Comparison of ENCODE assay signal across 8 cellular contexts in genomic region chr1:85027242-85027983, GRCh38. TPM values are rescaled to one million over a fixed set of nuclear protein-coding genes. Genes with fewer than 3 reads are reported as not detected.
DNase-seq lines count a peak whose midpoint lies in the region; ATAC-seq and TF ChIP-seq lines count a peak whose summit lies in the region.

No MANE protein-coding gene starts in this region.

- no peak overlapping the region for H3K4me2 ChIP-seq in Loucy (ENCODE audit: low read depth, low read length, poor library complexity, severe bottlenecking)

- no peaks in the 10 kb centered on the region for H3K27me3 ChIP-seq in Loucy (ENCODE audit: insufficient read depth, low read length, poor library complexity, severe bottlenecking)
- no peaks in the 10 kb centered on the region for H3K27me3 ChIP-seq in ascending aorta
- no peaks in the 10 kb centered on the region for H3K27me3 ChIP-seq in gastrocnemius medialis

- H2AFZ ChIP-seq in Loucy (ENCODE audit: low read length), result peak overlapping the region; percentile 60

- H3F3A ChIP-seq in Loucy (ENCODE audit: low read depth), result no peaks in the 10 kb centered on the region

- no peak for TF ChIP-seq POLR2A in gastrocnemius medialis (IDR thresholded peaks at IDR 0.05)

- H3K27ac ChIP-seq in ascending aorta (no peak overlapping the region), gastrocnemius medialis (no peak overlapping the region)

- H3K9me3 Mint-ChIP-seq in chondrocyte (ENCODE audit: low read depth), result no peaks in the 10 kb centered on the region
- H3K9me3 Mint-ChIP-seq in stimulated activated memory B cell treated with anti-CD40 and anti-IgM and Interleukin-4, amounts not matched to agents 10 μg/mL and 1 μg/mL and 100 μg/mL, for 72 hours, result no peaks in the 10 kb centered on the region

- no peak overlapping the region for H3K4me3 ChIP-seq in Loucy (ENCODE audit: low read length, poor library complexity, severe bottlenecking)
- no peak overlapping the region for H3K4me3 ChIP-seq in ascending aorta
- no peak overlapping the region for H3K4me3 ChIP-seq in gastrocnemius medialis

- no peaks in the 10 kb centered on the region for H3K4me1 Mint-ChIP-seq in chondrocyte (ENCODE audit: low read depth)
- H3K4me1 Mint-ChIP-seq in stimulated activated memory B cell treated with anti-CD40 and anti-IgM and Interleukin-4, amounts not matched to agents 10 μg/mL and 1 μg/mL and 100 μg/mL, for 72 hours, result peaks cover 7% of the 10 kb centered on the region

- in situ Hi-C loops in gastrocnemius medialis (cut with MboI; ENCODE audit: low sequenced_read_pairs in 4 of 4), result no loop called here

- no peaks in the 10 kb centered on the region for H3K79me2 ChIP-seq in Loucy (ENCODE audit: insufficient read depth, low read length)

- no peaks in the 10 kb centered on the region for H4K20me1 ChIP-seq in Loucy (ENCODE audit: insufficient read depth, low read length, poor library complexity, severe bottlenecking)

- no peaks in the 10 kb centered on the region for H3K4me1 ChIP-seq in Loucy (ENCODE audit: insufficient read depth, low read length, poor library complexity, severe bottlenecking)
- H3K4me1 ChIP-seq in ascending aorta, result no peaks in the 10 kb centered on the region
- no peaks in the 10 kb centered on the region for H3K4me1 ChIP-seq in gastrocnemius medialis

- no peaks in the 10 kb centered on the region for H3K9me3 ChIP-seq in Loucy (ENCODE audit: insufficient read depth, low read depth, low read length)
- H3K9me3 ChIP-seq in ascending aorta, result no peaks in the 10 kb centered on the region
- no peaks in the 10 kb centered on the region for H3K9me3 ChIP-seq in gastrocnemius medialis

- H3K36me3 ChIP-seq in Loucy (ENCODE audit: insufficient read depth, low read length) (no peaks in the 10 kb centered on the region), ascending aorta (no peaks in the 10 kb centered on the region), gastrocnemius medialis (no peaks in the 10 kb centered on the region)

- no peak overlapping the region for H3K27ac Mint-ChIP-seq in chondrocyte (ENCODE audit: unreplicated experiment)
- peak overlapping the region; percentile 47 for H3K27ac Mint-ChIP-seq in stimulated activated memory B cell treated with anti-CD40 and anti-IgM and Interleukin-4, amounts not matched to agents 10 μg/mL and 1 μg/mL and 100 μg/mL, for 72 hours

- DNase-seq in NCI-H1105 treated with DMSO at 0.1 percent for 48 hours (lab: John Stamatoyannopoulos, UW) (peak; percentile 36), NCI-H1105 (lab: John Stamatoyannopoulos, UW) (no peak), chondrocyte (ENCODE audit: low spot score) (no peak), ascending aorta (ENCODE audit: low spot score in 2 of 2) (no peak), gastrocnemius medialis (no peak)

- intact Hi-C loops in ascending aorta (cut with DNase I), result loop anchor here (1.0 kb wide), 1 partner anchor 82 kb away; no protein-coding TSS in a partner anchor
- intact Hi-C loops in gastrocnemius medialis (cut with DNase I; ENCODE audit: low total_unique reads), result no loop called here

- H3K9ac ChIP-seq in Loucy (ENCODE audit: low read depth, low read length, poor library complexity, severe bottlenecking), result no peak overlapping the region

- no peaks in the 10 kb centered on the region for H3K27me3 Mint-ChIP-seq in chondrocyte (ENCODE audit: low read depth)
- no peaks in the 10 kb centered on the region for H3K27me3 Mint-ChIP-seq in stimulated activated memory B cell treated with anti-CD40 and anti-IgM and Interleukin-4, amounts not matched to agents 10 μg/mL and 1 μg/mL and 100 μg/mL, for 72 hours

- peak; percentile 86 for ATAC-seq in GM21723 (IDR thresholded peaks at IDR 0.05; ENCODE audit: unreplicated experiment)
- ATAC-seq in stimulated activated memory B cell treated with anti-CD40 and anti-IgM and Interleukin-4, amounts not matched to agents 10 μg/mL and 1 μg/mL and 100 μg/mL, for 72 hours, result peak; percentile 91
- ATAC-seq in gastrocnemius medialis, result no peak

- no peaks in the 10 kb centered on the region for H3K36me3 Mint-ChIP-seq in chondrocyte (ENCODE audit: low read depth)
- H3K36me3 Mint-ChIP-seq in stimulated activated memory B cell treated with anti-CD40 and anti-IgM and Interleukin-4, amounts not matched to agents 10 μg/mL and 1 μg/mL and 100 μg/mL, for 72 hours, result no peaks in the 10 kb centered on the region

- no peak overlapping the region for H3K4me3 Mint-ChIP-seq in chondrocyte (ENCODE audit: unreplicated experiment)
- H3K4me3 Mint-ChIP-seq in stimulated activated memory B cell treated with anti-CD40 and anti-IgM and Interleukin-4, amounts not matched to agents 10 μg/mL and 1 μg/mL and 100 μg/mL, for 72 hours, result peak overlapping the region; percentile 51

- peak; percentile 43 for TF ChIP-seq CTCF in Loucy (conservative IDR thresholded peaks at IDR 0.05; ENCODE audit: low read length)
- TF ChIP-seq CTCF in chondrocyte (IDR thresholded peaks at IDR 0.05), result peak; percentile 72
- TF ChIP-seq CTCF in ascending aorta (IDR thresholded peaks at IDR 0.05), result peak in 1 of 3 experiments; percentile 37
- TF ChIP-seq CTCF in gastrocnemius medialis (IDR thresholded peaks at IDR 0.05 in 4 of 5, conservative IDR thresholded peaks at IDR 0.05 in 1 of 5), result no peak

- no peaks in the 10 kb centered on the region for H3K9me2 ChIP-seq in Loucy (replicated peaks; ENCODE audit: low read depth, low read length)

RNA-seq across cellular contexts. Expression of gene MCOLN3, which starts 20.9 kb away (rescaled TPM):
- 0.21 TPM in 1 of 3 replicates, not detected in the others for total RNA-seq in chondrocyte
- 0.32 TPM for total RNA-seq in ascending aorta
- under 1 TPM; 0.19 to 0.61 (median 0.33) TPM for total RNA-seq in gastrocnemius medialis

RNA-seq across cellular contexts. Expression of gene MCOLN2, which starts 30.5 kb away (rescaled TPM):
- total RNA-seq in chondrocyte (not detected in 3 replicates), ascending aorta (not detected), gastrocnemius medialis (1 to 10 TPM in 1 of 4 donors, under 1 TPM in 1, not detected in 2; 0.22 to 3.0 TPM)

Comparison
In these comparisons a context has a peak if more than half of its experiments do, and no peak if none do; other contexts are left out.
1. ATAC-seq: peak in GM21723 (single experiment) and stimulated activated memory B cell treated with anti-CD40 and anti-IgM and Interleukin-4, amounts not matched to agents 10 μg/mL and 1 μg/mL and 100 μg/mL, for 72 hours (single experiment); none in gastrocnemius medialis (0 of 2).
2. CTCF ChIP-seq: peak in Loucy (single experiment) and chondrocyte (single experiment); none in gastrocnemius medialis (0 of 5).